Comparison of ENCODE assay signal across 34 cellular contexts in genomic region chr4:82848706-82849105, GRCh38.
"Had no signal": no experiment of that assay in that cellular context is flagged by ENCODE, and none has a peak within 500 bp of the region (broad histone marks: within the 10 kb centered on the region; RNA-seq: fewer than 3 reads in every experiment).

No MANE protein-coding gene starts in this region.

- H3K27me3 Mint-ChIP-seq: activated CD4-positive, alpha-beta T cell treated with anti-CD3 and anti-CD28 coated beads, Interleukin-2, amount 10 ng/mL, durations not matched to agents 24 days and 14 days; activated naive CD4-positive, alpha-beta T cell treated with anti-CD3 and anti-CD28 coated beads, Interleukin-2, amount 10 ng/mL, durations not matched to agents 7 days and 5 days; activated naive CD8-positive, alpha-beta T cell; activated naive CD8-positive, alpha-beta T cell treated with anti-CD3 and anti-CD28 coated beads, Interleukin-2, amount 50 U/mL, for 24 hours; brain; central memory CD8-positive, alpha-beta T cell had no signal

- H3K4me3 ChIP-seq: cardiac muscle cell, SJCRH30, SK-N-MC had no signal

- H3K4me1 Mint-ChIP-seq: activated naive CD4-positive, alpha-beta T cell treated with anti-CD3 and anti-CD28 coated beads, Interleukin-2, amount 10 ng/mL, durations not matched to agents 7 days and 5 days; brain had no signal

- H3K4me3 Mint-ChIP-seq: activated CD4-positive, alpha-beta T cell treated with anti-CD3 and anti-CD28 coated beads, Interleukin-2, amount 10 ng/mL, durations not matched to agents 24 days and 14 days; activated naive CD4-positive, alpha-beta T cell treated with anti-CD3 and anti-CD28 coated beads, Interleukin-2, amount 10 ng/mL, durations not matched to agents 7 days and 5 days; activated naive CD8-positive, alpha-beta T cell; activated naive CD8-positive, alpha-beta T cell treated with anti-CD3 and anti-CD28 coated beads, Interleukin-2, amount 50 U/mL, for 24 hours; brain; central memory CD8-positive, alpha-beta T cell had no signal

- DNase-seq: activated CD4-positive, alpha-beta T cell treated with anti-CD3 and anti-CD28 coated beads for 1 hour; activated CD4-positive, alpha-beta T cell treated with anti-CD3 and anti-CD28 coated beads, Interleukin-2, amount 10 ng/mL, durations not matched to agents 24 days and 14 days; activated CD4-positive, alpha-beta T cell treated with anti-CD3 and anti-CD28 coated beads, Interleukin-2, amount 50 U/mL, for 4 hours; activated CD4-positive, CD25-positive, alpha-beta regulatory T cell; activated CD8-positive, alpha-beta memory T cell treated with anti-CD3 and anti-CD28 coated beads, Interleukin-2, amount 50 U/mL, for 4 hours; activated effector memory CD4-positive, alpha-beta T cell treated with Interleukin-2 at 50 U/mL for 16 hours; activated naive CD4-positive, alpha-beta T cell treated with anti-CD3 and anti-CD28 coated beads, Interleukin-2, amount 10 ng/mL, durations not matched to agents 7 days and 5 days; activated naive CD8-positive, alpha-beta T cell treated with anti-CD3 and anti-CD28 coated beads, Interleukin-2, amount 50 U/mL, for 24 hours; activated T-cell treated with anti-CD3 and anti-CD28 coated beads, Interleukin-2, amount 50 U/mL, for 48 hours; anterior cingulate cortex; Kasumi-1; KG1; NCI-H1092 treated with DMSO at 0.1 percent for 48 hours; NCI-H1417; NCI-H146; NCI-H187; NCI-H2029 treated with DMSO at 0.1 percent for 48 hours; NCI-H2107; NCI-H2171; NCI-H2227 treated with DMSO at 0.1 percent for 48 hours; NCI-H446; NCI-H510A treated with DMSO at 0.1 percent for 48 hours; NCI-H69; NCI-H82; Right ventricle myocardium superior; SJCRH30; T1000; WERI-Rb-1 had no signal

- ATAC-seq: activated naive CD8-positive, alpha-beta T cell treated with anti-CD3 and anti-CD28 coated beads, Interleukin-2, amount 50 U/mL, for 24 hours; Panc1 had no signal

- H3K9me3 Mint-ChIP-seq: activated CD4-positive, alpha-beta T cell treated with anti-CD3 and anti-CD28 coated beads, Interleukin-2, amount 10 ng/mL, durations not matched to agents 24 days and 14 days; activated naive CD4-positive, alpha-beta T cell treated with anti-CD3 and anti-CD28 coated beads, Interleukin-2, amount 10 ng/mL, durations not matched to agents 7 days and 5 days; activated naive CD8-positive, alpha-beta T cell treated with anti-CD3 and anti-CD28 coated beads, Interleukin-2, amount 50 U/mL, for 24 hours; brain; central memory CD8-positive, alpha-beta T cell had no signal

- H3K27ac ChIP-seq: cardiac muscle cell, SJCRH30, SK-N-MC, WERI-Rb-1 had no signal

- H3K9me3 ChIP-seq: SJCRH30 had no signal

- H3K4me1 ChIP-seq: SJCRH30 had no signal

- H3K27ac Mint-ChIP-seq: activated CD4-positive, alpha-beta T cell treated with anti-CD3 and anti-CD28 coated beads, Interleukin-2, amount 10 ng/mL, durations not matched to agents 24 days and 14 days; activated naive CD4-positive, alpha-beta T cell treated with anti-CD3 and anti-CD28 coated beads, Interleukin-2, amount 10 ng/mL, durations not matched to agents 7 days and 5 days; activated naive CD8-positive, alpha-beta T cell; activated naive CD8-positive, alpha-beta T cell treated with anti-CD3 and anti-CD28 coated beads, Interleukin-2, amount 50 U/mL, for 24 hours; brain had no signal

- H3K27me3 ChIP-seq: cardiac muscle cell, SJCRH30 had no signal
